ENCODE assay signal across 18 cellular contexts in genomic region chr1:20348326-20348910, GRCh38. TPM values are rescaled to one million over a fixed set of nuclear protein-coding genes. Genes with fewer than 3 reads are reported as not detected.
DNase-seq lines count a peak whose midpoint lies in the region; ATAC-seq and TF ChIP-seq lines count a peak whose summit lies in the region.
"Had no signal": no experiment of that assay in that cellular context is flagged by ENCODE, and none has a peak within 500 bp of the region (broad histone marks: within the 10 kb centered on the region; RNA-seq: fewer than 3 reads in every experiment).

No MANE protein-coding gene starts in this region.

- intact Hi-C loops in right cardiac atrium (cut with DNase I) = no loop called here

- H3K27ac Mint-ChIP-seq in glutamatergic neuron (ENCODE audit: unreplicated experiment) = peak overlapping the region; percentile 91
- H3K27ac Mint-ChIP-seq: CD8-positive, alpha-beta memory T cell had no signal

- H3K4me1 ChIP-seq in right cardiac atrium (ENCODE audit: control insufficient read depth, insufficient read depth, low read length) = no peaks in the 10 kb centered on the region

- H3K9me3 Mint-ChIP-seq in glutamatergic neuron (ENCODE audit: unreplicated experiment) = peaks cover 16% of the 10 kb centered on the region

- H3K9me3 ChIP-seq in right cardiac atrium (ENCODE audit: control insufficient read depth, low read length) = no peaks in the 10 kb centered on the region

- no peak overlapping the region for H3K4me3 ChIP-seq in right cardiac atrium (ENCODE audit: low read length)

- in situ Hi-C loops in GM13976 (cut with MboI; ENCODE audit: low sequenced_read_pairs, unreplicated experiment) = no loop called here

- DNase-seq in NCI-H1694 treated with DMSO at 0.1 percent for 48 hours (lab: John Stamatoyannopoulos, UW) = peak; percentile 94
- peak; percentile 15 for DNase-seq in NCI-H69 (lab: John Stamatoyannopoulos, UW)
- peak; percentile 54 for DNase-seq in glutamatergic neuron
- no peak for DNase-seq in right cardiac atrium
- no peak for DNase-seq in stimulated activated CD4-positive, alpha-beta T cell treated with anti-CD3 and anti-CD28 coated beads, Interleukin-4, amount 100 ng/mL, for 1 hour
- no peak for DNase-seq in NCI-H2227 (lab: John Stamatoyannopoulos, UW; ENCODE audit: unreplicated experiment)
- no peak for DNase-seq in GM13976 (ENCODE audit: low spot score)
- DNase-seq: ACHN; CD8-positive, alpha-beta memory T cell; DMS79 treated with DMSO at 0.1 percent for 48 hours; H9; NCI-H1048; NCI-H187; Right ventricle myocardium superior; SW 1271 had no signal

- peak overlapping the region; percentile 38 for H3K4me3 Mint-ChIP-seq in glutamatergic neuron (ENCODE audit: unreplicated experiment)
- H3K4me3 Mint-ChIP-seq: CD8-positive, alpha-beta memory T cell; H9 had no signal

- WGBS in right cardiac atrium = 82% methylated on average over 13 of the region's 13 CpGs

- H3K27me3 Mint-ChIP-seq in glutamatergic neuron (ENCODE audit: unreplicated experiment) = peaks cover 5% of the 10 kb centered on the region

- no peak for ATAC-seq in right cardiac atrium

- no peak for TF ChIP-seq CTCF in glutamatergic neuron (IDR thresholded peaks at IDR 0.05; ENCODE audit: partially characterized antibody, unreplicated experiment)
- TF ChIP-seq CTCF in GM13976 (IDR thresholded peaks at IDR 0.05; ENCODE audit: borderline replicate concordance, control extremely low read depth, extremely low read depth, insufficient read depth, missing control alignments) = no peak

- no peak overlapping the region for H3K27ac ChIP-seq in right cardiac atrium (ENCODE audit: low read length)
- H3K27ac ChIP-seq: HL-60 had no signal

- peaks cover 20% of the 10 kb centered on the region for H3K4me1 Mint-ChIP-seq in glutamatergic neuron (ENCODE audit: low read depth, unreplicated experiment)

- H3K27me3 ChIP-seq in right cardiac atrium (ENCODE audit: control insufficient read depth, insufficient read depth) = no peaks in the 10 kb centered on the region

- H3K36me3 Mint-ChIP-seq in glutamatergic neuron (ENCODE audit: unreplicated experiment) = peaks cover 15% of the 10 kb centered on the region

RNA-seq across cellular contexts. Expression of gene VWA5B1, which starts 57.7 kb away (rescaled TPM):
- 0.10 TPM for total RNA-seq in glutamatergic neuron (ENCODE audit: unreplicated experiment)
- total RNA-seq in right cardiac atrium = under 1 TPM; 0.18 to 0.51 (median 0.25) TPM
- polyA plus RNA-seq in right cardiac atrium = 0.18 TPM
- total RNA-seq: CD8-positive, alpha-beta memory T cell; H9; HT1080; M059J had no signal
- polyA plus RNA-seq: CD8-positive, alpha-beta memory T cell had no signal

Comparison
In these comparisons a context has a peak if more than half of its experiments do, and no peak if none do; other contexts are left out.
1. DNase-seq: peak in NCI-H1694 treated with DMSO at 0.1 percent for 48 hours (single experiment), NCI-H69 (single experiment) and glutamatergic neuron (single experiment); none in right cardiac atrium (0 of 3), stimulated activated CD4-positive, alpha-beta T cell treated with anti-CD3 and anti-CD28 coated beads, Interleukin-4, amount 100 ng/mL, for 1 hour (single experiment), NCI-H2227 (single experiment) and GM13976 (single experiment).